Comparison of ENCODE assay signal across 8 cellular contexts in the genomic region with DNA sequence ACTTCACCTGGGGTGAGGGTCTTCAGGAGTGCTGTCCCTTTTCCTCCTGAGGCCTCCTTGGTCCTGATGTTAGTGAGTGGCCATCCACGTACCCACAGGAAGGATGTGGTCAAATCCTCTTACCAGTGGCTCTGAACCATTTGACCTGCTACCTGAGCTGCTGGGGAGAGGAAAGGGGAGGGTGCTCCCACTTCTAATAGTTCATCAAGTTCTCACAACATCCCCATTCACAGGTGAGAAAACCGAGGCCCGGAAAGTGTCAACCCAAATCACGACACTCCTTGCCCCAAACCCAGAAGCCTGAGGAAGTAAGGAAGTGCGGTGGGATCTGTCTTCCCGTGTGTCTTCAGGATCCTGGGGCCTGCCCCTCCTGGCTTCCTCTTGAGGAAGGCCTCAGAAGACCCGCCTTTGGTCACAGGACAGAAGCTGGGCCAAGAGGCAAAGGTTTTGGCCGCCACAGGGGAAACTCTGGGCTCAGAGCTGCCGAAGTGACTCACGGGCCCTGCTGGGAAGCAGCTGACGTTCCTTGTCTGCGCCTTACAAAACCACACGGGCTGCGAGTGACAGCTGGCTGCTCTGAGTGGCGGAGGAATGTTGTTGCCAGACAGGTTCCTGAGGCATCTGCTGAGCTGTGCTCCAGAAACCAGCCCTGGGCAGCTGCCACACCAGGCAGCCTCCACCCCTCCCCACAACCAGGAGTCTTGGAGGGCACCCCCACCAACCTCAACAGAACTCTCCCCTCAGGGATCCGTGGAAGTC. TPM values are rescaled to one million over a fixed set of nuclear protein-coding genes. Genes with fewer than 3 reads are reported as not detected.
DNase-seq lines count a peak whose midpoint lies in the region; ATAC-seq and TF ChIP-seq lines count a peak whose summit lies in the region.

No MANE protein-coding gene starts in this region.

- no peaks in the 10 kb centered on the region for H3K9me3 ChIP-seq in lower lobe of right lung

- H3K36me3 ChIP-seq in lower lobe of right lung = no peaks in the 10 kb centered on the region

- no peaks in the 10 kb centered on the region for H3K36me3 Mint-ChIP-seq in activated naive CD4-positive, alpha-beta T cell treated with anti-CD3 and anti-CD28 coated beads for 36 hours (ENCODE audit: low read depth)
- H3K36me3 Mint-ChIP-seq in stimulated activated naive CD8-positive, alpha-beta T cell treated with anti-CD3 and anti-CD28 coated beads, Interleukin-15, Interleukin-2, amounts not matched to agents 100 ng/mL and 50 ng/mL, for 24 hours (ENCODE audit: low read depth) = no peaks in the 10 kb centered on the region

- intact Hi-C loops in activated naive CD4-positive, alpha-beta T cell treated with anti-CD3 and anti-CD28 coated beads for 36 hours (cut with micrococcal nuclease) = loop anchor here (5.0 kb wide), 1 partner anchor 311 kb away; the partner anchor contains the start of gene CFAP20
- intact Hi-C loops in dorsolateral prefrontal cortex (cut with DNase I) = loop anchor here in 1 of 2 donors (5.0 kb wide), 1 partner anchor 41 kb away; no protein-coding TSS in a partner anchor
- intact Hi-C loops in lower lobe of right lung (cut with DNase I) = no loop called here

- H3K4me1 Mint-ChIP-seq in activated naive CD4-positive, alpha-beta T cell treated with anti-CD3 and anti-CD28 coated beads for 36 hours (ENCODE audit: low read depth) = peaks cover 9% of the 10 kb centered on the region
- H3K4me1 Mint-ChIP-seq in stimulated activated naive CD8-positive, alpha-beta T cell treated with anti-CD3 and anti-CD28 coated beads, Interleukin-15, Interleukin-2, amounts not matched to agents 100 ng/mL and 50 ng/mL, for 24 hours (ENCODE audit: low read depth) = peaks cover 15% of the 10 kb centered on the region

- H3K4me3 Mint-ChIP-seq in activated naive CD4-positive, alpha-beta T cell treated with anti-CD3 and anti-CD28 coated beads for 36 hours = no peak overlapping the region
- no peak overlapping the region for H3K4me3 Mint-ChIP-seq in stimulated activated naive CD8-positive, alpha-beta T cell treated with anti-CD3 and anti-CD28 coated beads, Interleukin-15, Interleukin-2, amounts not matched to agents 100 ng/mL and 50 ng/mL, for 24 hours

- H3K27me3 Mint-ChIP-seq in activated naive CD4-positive, alpha-beta T cell treated with anti-CD3 and anti-CD28 coated beads for 36 hours (ENCODE audit: low read depth) = peaks cover 2% of the 10 kb centered on the region
- peaks cover 2% of the 10 kb centered on the region for H3K27me3 Mint-ChIP-seq in stimulated activated naive CD8-positive, alpha-beta T cell treated with anti-CD3 and anti-CD28 coated beads, Interleukin-15, Interleukin-2, amounts not matched to agents 100 ng/mL and 50 ng/mL, for 24 hours

- H3K27me3 ChIP-seq in dorsolateral prefrontal cortex = no peaks in the 10 kb centered on the region
- H3K27me3 ChIP-seq in lower lobe of right lung (ENCODE audit: low read depth) = no peaks in the 10 kb centered on the region

- CTCF ChIA-PET in activated naive CD4-positive, alpha-beta T cell treated with anti-CD3 and anti-CD28 coated beads for 36 hours (lab: Charles Lee) = no interaction called here

- DNase-seq in activated naive CD4-positive, alpha-beta T cell treated with anti-CD3 and anti-CD28 coated beads for 36 hours = peak; percentile 74
- no peak for DNase-seq in activated naive CD4-positive, alpha-beta T cell (lab: John Stamatoyannopoulos, UW)
- peak; percentile 57 for DNase-seq in Jurkat, Clone E6-1 (ENCODE audit: low read depth, low spot score)
- peak; percentile 23 for DNase-seq in T-helper 9 cell
- peak in 8 of 10 donors; percentile 36 to 86 (median 67) for DNase-seq in dorsolateral prefrontal cortex
- peak; percentile 92 for DNase-seq in lower lobe of right lung

- peak; percentile 96 to 97 for ATAC-seq in lower lobe of right lung
- ATAC-seq in GM21367 (IDR thresholded peaks at IDR 0.05; ENCODE audit: unreplicated experiment) = no peak

- H3K4me3 ChIP-seq in Jurkat, Clone E6-1 (ENCODE audit: low read length) = no peak overlapping the region
- H3K4me3 ChIP-seq in dorsolateral prefrontal cortex = no peak overlapping the region
- no peak overlapping the region for H3K4me3 ChIP-seq in lower lobe of right lung

- H3K4me1 ChIP-seq in lower lobe of right lung = peaks cover 26% of the 10 kb centered on the region

- no peaks in the 10 kb centered on the region for H3K9me3 Mint-ChIP-seq in activated naive CD4-positive, alpha-beta T cell treated with anti-CD3 and anti-CD28 coated beads for 36 hours
- H3K9me3 Mint-ChIP-seq in stimulated activated naive CD8-positive, alpha-beta T cell treated with anti-CD3 and anti-CD28 coated beads, Interleukin-15, Interleukin-2, amounts not matched to agents 100 ng/mL and 50 ng/mL, for 24 hours = no peaks in the 10 kb centered on the region

- no peak overlapping the region for H3K27ac Mint-ChIP-seq in activated naive CD4-positive, alpha-beta T cell treated with anti-CD3 and anti-CD28 coated beads for 36 hours
- peak overlapping the region; percentile 21 for H3K27ac Mint-ChIP-seq in stimulated activated naive CD8-positive, alpha-beta T cell treated with anti-CD3 and anti-CD28 coated beads, Interleukin-15, Interleukin-2, amounts not matched to agents 100 ng/mL and 50 ng/mL, for 24 hours

- TF ChIP-seq CTCF in dorsolateral prefrontal cortex (IDR thresholded peaks at IDR 0.05 in 54 of 56, conservative IDR thresholded peaks at IDR 0.05 in 2 of 56; ENCODE audit: low read depth in 1 of 56, partially characterized antibody in 56 of 56) (no peak), lower lobe of right lung (IDR thresholded peaks at IDR 0.05) (no peak)

- H3K27ac ChIP-seq in dorsolateral prefrontal cortex (peak overlapping the region in 28 of 59 donors; percentile 1 to 72 (median 40)), lower lobe of right lung (peak overlapping the region; percentile 83)

RNA-seq across cellular contexts. Expression of gene KIFC3, which starts 13.9 kb away (rescaled TPM):
- total RNA-seq in activated naive CD4-positive, alpha-beta T cell treated with anti-CD3 and anti-CD28 coated beads for 36 hours = under 1 TPM in 1 of 2 experiments, not detected in 1; 0.12 TPM
- polyA plus RNA-seq in Jurkat, Clone E6-1 (2012; ENCODE audit: insufficient read depth, insufficient read length) = 2.4 TPM
- total RNA-seq in dorsolateral prefrontal cortex (10 to 100 TPM; 29.4 to 72.9 (median 48.3) TPM), lower lobe of right lung (70.9 TPM)

Comparison
In these comparisons a context has a peak if more than half of its experiments do, and no peak if none do; other contexts are left out.
1. DNase-seq: peak in activated naive CD4-positive, alpha-beta T cell treated with anti-CD3 and anti-CD28 coated beads for 36 hours (single experiment), Jurkat, Clone E6-1 (single experiment), T-helper 9 cell (single experiment), dorsolateral prefrontal cortex (8 of 10) and lower lobe of right lung (single experiment); none in activated naive CD4-positive, alpha-beta T cell (0 of 4).
2. RNA of gene KIFC3, which starts 13.9 kb away (total RNA-seq): 70.9 TPM in lower lobe of right lung (single experiment) and 29.4 to 72.9 TPM in dorsolateral prefrontal cortex; 0.12 TPM in activated naive CD4-positive, alpha-beta T cell treated with anti-CD3 and anti-CD28 coated beads for 36 hours; every median in the first group is over 10 times any median in the second.